ENCODE assay signal across 13 cellular contexts in the genomic region with DNA sequence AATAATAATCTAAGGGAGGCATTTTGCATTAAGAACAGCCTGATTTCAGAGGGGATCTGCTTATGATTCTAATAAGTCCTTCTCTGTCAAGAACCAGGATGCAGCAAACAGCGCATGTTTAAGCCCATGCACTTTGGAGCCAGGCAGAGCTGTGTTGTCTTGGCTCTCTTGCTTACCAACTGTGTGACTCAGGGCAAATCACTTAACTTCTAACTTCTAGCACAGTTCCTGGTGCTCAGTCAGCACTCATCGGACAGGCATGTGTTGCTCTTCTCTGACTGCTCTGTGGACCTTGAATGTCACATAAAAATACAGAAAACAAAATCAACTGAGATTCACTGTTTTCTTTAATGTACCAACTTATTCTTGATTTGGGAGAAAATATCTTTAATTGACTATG. TPM values are rescaled to one million over a fixed set of nuclear protein-coding genes. Genes with fewer than 3 reads are reported as not detected.
DNase-seq lines count a peak whose midpoint lies in the region; ATAC-seq, FAIRE-seq and TF ChIP-seq lines count a peak whose summit lies in the region.
"Had no signal": no experiment of that assay in that cellular context is flagged by ENCODE, and none has a peak within 500 bp of the region (broad histone marks: within the 10 kb centered on the region; RNA-seq: fewer than 3 reads in every experiment).

No MANE protein-coding gene starts in this region.

- no peaks in the 10 kb centered on the region for H3K9me2 ChIP-seq in GM23248 (ENCODE audit: insufficient read depth)
- no peaks in the 10 kb centered on the region for H3K9me2 ChIP-seq in OCI-LY7 (ENCODE audit: insufficient read depth, low read length)

- no peaks in the 10 kb centered on the region for H3K36me3 Mint-ChIP-seq in brain

- no TSS peak for BruUV-seq in OCI-LY7 (replicated peaks; lab: Mats Ljungman, UMichigan)

- peak overlapping the region; percentile 60 for H3K4me3 ChIP-seq in GM23248
- H3K4me3 ChIP-seq in OCI-LY7 (ENCODE audit: low read depth, low read length, poor library complexity, severe bottlenecking): no peak overlapping the region

- in situ Hi-C loops in GM23248 (cut with MboI): no loop called here

- peak overlapping the region; percentile 53 for H2AFZ ChIP-seq in GM23248
- no peak overlapping the region for H2AFZ ChIP-seq in OCI-LY7 (ENCODE audit: low read length)

- H3K79me2 ChIP-seq in GM23248 (ENCODE audit: insufficient read depth) (no peaks in the 10 kb centered on the region), OCI-LY7 (ENCODE audit: insufficient read depth, low read depth, low read length) (no peaks in the 10 kb centered on the region)

- H3K36me3 ChIP-seq in GM23248 (ENCODE audit: low read depth): no peaks in the 10 kb centered on the region
- no peaks in the 10 kb centered on the region for H3K36me3 ChIP-seq in OCI-LY7 (ENCODE audit: insufficient read depth, low read length)

- TF ChIP-seq CTCF in brain (conservative IDR thresholded peaks at IDR 0.05): no peak
- no peak for TF ChIP-seq CTCF in OCI-LY7 (conservative IDR thresholded peaks at IDR 0.05; ENCODE audit: low read length)

- no peak overlapping the region for H3K4me3 Mint-ChIP-seq in brain
- H3K4me3 Mint-ChIP-seq: CD4-positive, alpha-beta T cell; T-helper 17 cell had no signal

- peak overlapping the region; percentile 55 for H3K27ac ChIP-seq in GM23248
- no peak overlapping the region for H3K27ac ChIP-seq in OCI-LY7 (ENCODE audit: low read depth, low read length, poor library complexity, severe bottlenecking)

- H3K27me3 Mint-ChIP-seq in brain: peaks cover under 1% of the 10 kb centered on the region
- H3K27me3 Mint-ChIP-seq: CD4-positive, alpha-beta T cell; T-helper 17 cell had no signal

- peaks cover 32% of the 10 kb centered on the region for H3F3A ChIP-seq in GM23248 (ENCODE audit: insufficient read depth)

- H4K20me1 ChIP-seq in GM23248 (ENCODE audit: insufficient read depth) (no peaks in the 10 kb centered on the region), OCI-LY7 (ENCODE audit: insufficient read depth, low read length) (no peaks in the 10 kb centered on the region)

- peaks cover 52% of the 10 kb centered on the region for H3K4me1 Mint-ChIP-seq in brain

- DNase-seq in GM23248: peak; percentile 96
- DNase-seq in left ventricle myocardium superior: no peak
- DNase-seq in sciatic nerve (ENCODE audit: low spot score): no peak
- no peak for DNase-seq in GM19239 (ENCODE audit: insufficient read length, low spot score)
- no peak for DNase-seq in OCI-LY7 (ENCODE audit: low spot score)
- DNase-seq in activated naive CD4-positive, alpha-beta T cell treated with Interleukin-2 at 50 U/mL for 16 hours: no peak
- DNase-seq: CD4-positive, alpha-beta T cell; NCI-H1092; NCI-H69; T-helper 17 cell had no signal

- no peak for FAIRE-seq in GM19239 (lab: Jason Lieb, UNC)
- FAIRE-seq: colon had no signal

- H3K9me3 Mint-ChIP-seq in brain: no peaks in the 10 kb centered on the region
- H3K9me3 Mint-ChIP-seq: CD4-positive, alpha-beta T cell had no signal

- H3K4me2 ChIP-seq in GM23248 (ENCODE audit: unreplicated experiment) (peak overlapping the region; percentile 79), OCI-LY7 (ENCODE audit: low read length) (no peak overlapping the region)

- H3K27ac Mint-ChIP-seq in brain: peak overlapping the region in 3 of 5 experiments; percentile 15 to 51 (median 31)
- H3K27ac Mint-ChIP-seq: CD4-positive, alpha-beta T cell; T-helper 17 cell had no signal

- peak overlapping the region; percentile 53 for H3K9ac ChIP-seq in GM23248

- intact Hi-C loops in left ventricle myocardium superior (cut with micrococcal nuclease) (no loop called here), sciatic nerve (cut with DNase I) (no loop called here), OCI-LY7 (cut with micrococcal nuclease; ENCODE audit: unreplicated experiment) (no loop called here)

- 4 to 10% methylated on average over 2 of the region's 2 CpGs for WGBS in GM23248 (ENCODE audit: low coverage in 1 of 2, low lambda C conversion rate in 2 of 2, missing lambda C conversion rate in 2 of 2), 2 experiments

- CTCF ChIA-PET in OCI-LY7 (lab: Charles Lee; ENCODE audit: unreplicated experiment): no interaction called here

- peaks cover 36% of the 10 kb centered on the region for H3K4me1 ChIP-seq in GM23248 (ENCODE audit: insufficient read depth)
- H3K4me1 ChIP-seq in OCI-LY7 (ENCODE audit: insufficient read depth, low read length, poor library complexity, severe bottlenecking): peaks cover 21% of the 10 kb centered on the region

- POLR2A ChIA-PET in OCI-LY7 (lab: Charles Lee): interaction anchor here (0.7 kb wide), 1 partner anchor 21 kb away, joined by 5 read pairs; no protein-coding TSS in a partner anchor

- H3K9me3 ChIP-seq in GM23248 (ENCODE audit: low read depth) (no peaks in the 10 kb centered on the region), OCI-LY7 (ENCODE audit: low read length) (no peaks in the 10 kb centered on the region)

- ATAC-seq in left ventricle myocardium superior (peak; percentile 71), sciatic nerve (peak; percentile 88), HG02588 (IDR thresholded peaks at IDR 0.05; ENCODE audit: unreplicated experiment) (no peak)
- ATAC-seq: T-helper 17 cell had no signal

- H3K27me3 ChIP-seq in GM23248 (replicated peaks; ENCODE audit: insufficient read depth): no peaks in the 10 kb centered on the region

RNA-seq across cellular contexts. Expression of a gene that starts 56.4 kb away (rescaled TPM):
- 200 and 213 TPM in 2 replicates for total RNA-seq in GM23248 (2014; rRNA removed; shearing (Covaris generic))
- 359 and 365 TPM in 2 replicates for polyA plus RNA-seq in GM23248 (2016; fragmentation: Nextera tagmentation; extraction: Ambion mirVana)
- 184 TPM for polyA plus RNA-seq in brain (ENCODE audit: insufficient read depth, low read depth, low replicate concordance)
- 51.8 TPM for total RNA-seq in left ventricle myocardium superior
- 419 TPM for total RNA-seq in sciatic nerve
- total RNA-seq in OCI-LY7 (2014; rRNA removed; shearing (Covaris generic)): not detected in 2 replicates
- not detected in 2 replicates for total RNA-seq in OCI-LY7 (2022)

Comparison
In these comparisons a context has a peak if more than half of its experiments do, and no peak if none do; other contexts are left out.
1. RNA of a gene that starts 56.4 kb away (total RNA-seq): 419 TPM in sciatic nerve (single experiment), 200 to 213 TPM in GM23248 and 51.8 TPM in left ventricle myocardium superior (single experiment); not detected in OCI-LY7; every median in the first group is over 10 times any median in the second.